In the genomic region with DNA sequence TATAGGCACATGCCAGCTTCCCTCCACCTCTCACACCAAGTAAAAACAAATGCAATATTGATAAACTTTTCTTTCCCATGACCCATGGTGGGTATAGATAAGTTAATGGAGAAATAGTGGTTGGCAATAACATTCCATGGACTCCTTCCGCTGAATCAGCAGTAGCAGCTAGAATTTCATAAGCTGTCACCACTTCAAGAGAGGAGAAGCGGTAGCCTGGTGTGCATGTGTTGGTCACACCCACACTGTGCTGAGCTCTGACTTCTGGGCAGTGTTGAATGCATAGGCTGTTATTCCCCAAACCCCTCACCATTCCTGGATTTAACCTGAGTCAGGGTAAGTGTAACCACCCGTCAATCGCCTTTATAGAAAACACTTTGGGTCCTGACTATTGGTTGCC, we compare ENCODE assay signal across 26 cellular contexts. TPM values are rescaled to one million over a fixed set of nuclear protein-coding genes. Genes with fewer than 3 reads are reported as not detected.
DNase-seq lines count a peak whose midpoint lies in the region; ATAC-seq, FAIRE-seq and TF ChIP-seq lines count a peak whose summit lies in the region.
"Had no signal": no experiment of that assay in that cellular context is flagged by ENCODE, and none has a peak within 500 bp of the region (broad histone marks: within the 10 kb centered on the region; RNA-seq: fewer than 3 reads in every experiment).

No MANE protein-coding gene starts in this region.

- no peak overlapping the region for H3K4me3 Mint-ChIP-seq in astrocyte (ENCODE audit: unreplicated experiment)
- H3K4me3 Mint-ChIP-seq: activated T-cell treated with anti-CD3 and anti-CD28 coated beads, Interleukin-2, amount 50 U/mL, for 72 hours; CD4-positive, alpha-beta memory T cell; IgD-negative memory B cell; stimulated activated naive CD8-positive, alpha-beta T cell treated with anti-CD3 and anti-CD28 coated beads, Interleukin-15, Interleukin-2, amounts not matched to agents 100 ng/mL and 50 ng/mL, for 24 hours; T-cell had no signal

- H3K9me3 ChIP-seq in A549, result no peaks in the 10 kb centered on the region
- no peaks in the 10 kb centered on the region for H3K9me3 ChIP-seq in HUES48 (ENCODE audit: control insufficient read depth, insufficient read depth, low read length)
- H3K9me3 ChIP-seq in astrocyte (ENCODE audit: insufficient read depth, low read depth, low read length), result no peaks in the 10 kb centered on the region
- H3K9me3 ChIP-seq in mesenchymal stem cell (ENCODE audit: control insufficient read depth, low read length), result no peaks in the 10 kb centered on the region
- H3K9me3 ChIP-seq in SJCRH30 (replicated peaks), result no peaks in the 10 kb centered on the region
- H3K9me3 ChIP-seq: body of pancreas, testis had no signal

- no peak overlapping the region for H4K8ac ChIP-seq in mesenchymal stem cell (ENCODE audit: low read length)

- no peaks in the 10 kb centered on the region for H3K79me2 ChIP-seq in astrocyte (ENCODE audit: insufficient read depth, low read length)
- H3K79me2 ChIP-seq: parathyroid adenoma had no signal

- peaks cover 22% of the 10 kb centered on the region for H3K4me1 ChIP-seq in A549
- peaks cover 26% of the 10 kb centered on the region for H3K4me1 ChIP-seq in HUES48 (ENCODE audit: control insufficient read depth, insufficient read depth, low read length)
- peaks cover 24% of the 10 kb centered on the region for H3K4me1 ChIP-seq in astrocyte (ENCODE audit: insufficient read depth, low read length)
- H3K4me1 ChIP-seq in mesenchymal stem cell (ENCODE audit: control insufficient read depth, insufficient read depth, low read depth, low read length), result no peaks in the 10 kb centered on the region
- no peaks in the 10 kb centered on the region; the same call in 1 of the 2 replicates for H3K4me1 ChIP-seq in SJCRH30
- H3K4me1 ChIP-seq: body of pancreas had no signal

- no peak for FAIRE-seq in A549 (lab: Jason Lieb, UNC)
- no peak for FAIRE-seq in astrocyte (lab: Jason Lieb, UNC)
- FAIRE-seq: A204.1, H54 had no signal

- no peaks in the 10 kb centered on the region for H3K79me1 ChIP-seq in mesenchymal stem cell (replicated peaks; ENCODE audit: low read length, poor library complexity, severe bottlenecking)

- peaks cover 3% of the 10 kb centered on the region for H3K9me3 Mint-ChIP-seq in astrocyte (ENCODE audit: unreplicated experiment)
- H3K9me3 Mint-ChIP-seq: activated T-cell treated with anti-CD3 and anti-CD28 coated beads, Interleukin-2, amount 50 U/mL, for 72 hours; CD4-positive, alpha-beta memory T cell; stimulated activated naive CD8-positive, alpha-beta T cell treated with anti-CD3 and anti-CD28 coated beads, Interleukin-15, Interleukin-2, amounts not matched to agents 100 ng/mL and 50 ng/mL, for 24 hours; T-cell had no signal

- peak overlapping the region; percentile 76 for H2AK5ac ChIP-seq in mesenchymal stem cell (ENCODE audit: low read length, severe bottlenecking)

- H3K27me3 ChIP-seq in HUES48 (ENCODE audit: control insufficient read depth, insufficient read depth, low read length) (no peaks in the 10 kb centered on the region), astrocyte (ENCODE audit: insufficient read depth, low read length) (no peaks in the 10 kb centered on the region), mesenchymal stem cell (ENCODE audit: control insufficient read depth in 1 of 2, insufficient read depth in 1 of 2, low read length in 2 of 2) (no peaks in the 10 kb centered on the region), SJCRH30 (no peaks in the 10 kb centered on the region)
- H3K27me3 ChIP-seq: body of pancreas, dorsolateral prefrontal cortex, testis had no signal

- DNase-seq in A549 (ENCODE audit: low read depth in 1 of 2, low spot score in 1 of 2) (no peak), astrocyte (ENCODE audit: low read depth) (no peak), mesenchymal stem cell (peak; percentile 27), NCI-H1092 (lab: John Stamatoyannopoulos, UW) (no peak), SJCRH30 (no peak), UCSD-AML1 (lab: John Stamatoyannopoulos, UW; ENCODE audit: unreplicated experiment) (no peak)
- DNase-seq: activated CD4-positive, alpha-beta T cell treated with anti-CD3 and anti-CD28 coated beads, Interleukin-2, amount 50 U/mL, for 4 hours; activated T-cell treated with anti-CD3 and anti-CD28 coated beads, Interleukin-2, amount 50 U/mL, for 72 hours; body of pancreas; CD4-positive, alpha-beta memory T cell; dorsolateral prefrontal cortex; hippocampal formation; NCI-H748 treated with DMSO at 0.1 percent for 48 hours; SIG-M5; stimulated activated CD4-positive, alpha-beta T cell treated with anti-CD3 and anti-CD28 coated beads, Interleukin-1b, Interleukin-23, amount 100 ng/mL, for 48 hours; T-cell; testis had no signal

- no peak overlapping the region for H2BK15ac ChIP-seq in mesenchymal stem cell (ENCODE audit: low read depth, poor library complexity, severe bottlenecking)

- H3K23ac ChIP-seq in mesenchymal stem cell (ENCODE audit: low read length in 2 of 2), result no peak overlapping the region

- peak overlapping the region; percentile 3 to 34 for H3K18ac ChIP-seq in mesenchymal stem cell (ENCODE audit: low read depth in 1 of 2, low read length in 2 of 2)

- no peak for TF ChIP-seq RAD21 in A549 (conservative IDR thresholded peaks at IDR 0.05 in 1 of 2, IDR thresholded peaks at IDR 0.05 in 1 of 2)

- peak overlapping the region; percentile 29 for H3K27ac Mint-ChIP-seq in astrocyte (ENCODE audit: unreplicated experiment)
- H3K27ac Mint-ChIP-seq: activated T-cell treated with anti-CD3 and anti-CD28 coated beads, Interleukin-2, amount 50 U/mL, for 72 hours; CD4-positive, alpha-beta memory T cell; IgD-negative memory B cell; stimulated activated naive CD8-positive, alpha-beta T cell treated with anti-CD3 and anti-CD28 coated beads, Interleukin-15, Interleukin-2, amounts not matched to agents 100 ng/mL and 50 ng/mL, for 24 hours; T-cell had no signal

- no peaks in the 10 kb centered on the region for H4K20me1 ChIP-seq in astrocyte (ENCODE audit: insufficient read depth, low read length)

- H3K4ac ChIP-seq in mesenchymal stem cell (ENCODE audit: low read depth in 1 of 2, low read length in 2 of 2), result peak overlapping the region in 1 of 2 experiments; percentile 70

- H3K4me2 ChIP-seq in A549 (no peak overlapping the region), astrocyte (ENCODE audit: low read length) (no peak overlapping the region), mesenchymal stem cell (ENCODE audit: low read length, poor library complexity, severe bottlenecking) (no peak overlapping the region)

- TF ChIP-seq CTCF in A549 (IDR thresholded peaks at IDR 0.05) (no peak), astrocyte (IDR thresholded peaks at IDR 0.05; ENCODE audit: insufficient read depth, low read depth, low read length) (no peak)

- no peak overlapping the region for H3K9ac ChIP-seq in HUES48 (ENCODE audit: low read depth, low read length)
- no peak overlapping the region for H3K9ac ChIP-seq in astrocyte (ENCODE audit: low read length)
- H3K9ac ChIP-seq in mesenchymal stem cell (ENCODE audit: low read length), result no peak overlapping the region
- H3K9ac ChIP-seq: parathyroid adenoma had no signal

- H3K27ac ChIP-seq in A549 (peak overlapping the region in 1 of 2 experiments; percentile 61; a peak in 3 of 6 replicates), HUES48 (ENCODE audit: low read depth, low read length) (peak overlapping the region; percentile 86), astrocyte (ENCODE audit: low read depth, low read length) (peak overlapping the region; percentile 63), mesenchymal stem cell (ENCODE audit: low read length, poor library complexity, severe bottlenecking) (no peak overlapping the region), SJCRH30 (no peak overlapping the region)
- H3K27ac ChIP-seq: body of pancreas, dorsolateral prefrontal cortex, parathyroid adenoma, testis had no signal

- no peaks in the 10 kb centered on the region for H3K27me3 Mint-ChIP-seq in astrocyte (ENCODE audit: low read depth, unreplicated experiment)
- H3K27me3 Mint-ChIP-seq: IgD-negative memory B cell; stimulated activated naive CD8-positive, alpha-beta T cell treated with anti-CD3 and anti-CD28 coated beads, Interleukin-15, Interleukin-2, amounts not matched to agents 100 ng/mL and 50 ng/mL, for 24 hours had no signal

- H3K4me3 ChIP-seq in A549, result no peak overlapping the region
- no peak overlapping the region for H3K4me3 ChIP-seq in HUES48 (ENCODE audit: low read depth, low read length)
- H3K4me3 ChIP-seq in astrocyte (ENCODE audit: insufficient read depth, low read depth, low read length), result no peak overlapping the region
- no peak overlapping the region for H3K4me3 ChIP-seq in mesenchymal stem cell (ENCODE audit: insufficient read depth in 1 of 2, low read depth in 1 of 2, low read length in 2 of 2)
- H3K4me3 ChIP-seq in SJCRH30, result no peak overlapping the region
- H3K4me3 ChIP-seq: body of pancreas, dorsolateral prefrontal cortex, testis had no signal

- no peak overlapping the region for H2BK120ac ChIP-seq in mesenchymal stem cell (ENCODE audit: low read depth, low read length)

- H2BK5ac ChIP-seq in mesenchymal stem cell (ENCODE audit: low read depth, low read length, poor library complexity, severe bottlenecking), result no peak overlapping the region

- ATAC-seq in A549, result no peak
- ATAC-seq in GM19351 (IDR thresholded peaks at IDR 0.05; ENCODE audit: unreplicated experiment), result no peak
- ATAC-seq: activated CD4-positive, CD25-positive, alpha-beta regulatory T cell treated with anti-CD3 and anti-CD28 coated beads, Interleukin-2, amount 50 U/mL, for 24 hours; activated T-cell treated with anti-CD3 and anti-CD28 coated beads, Interleukin-2, amount 50 U/mL, for 72 hours; body of pancreas; Panc1; T-cell had no signal

- no peaks in the 10 kb centered on the region for H3K36me3 ChIP-seq in HUES48 (ENCODE audit: control insufficient read depth, insufficient read depth, low read length)
- no peaks in the 10 kb centered on the region for H3K36me3 ChIP-seq in astrocyte (ENCODE audit: insufficient read depth, low read length)
- H3K36me3 ChIP-seq in mesenchymal stem cell (ENCODE audit: control insufficient read depth in 1 of 2, insufficient read depth in 2 of 2, low read depth in 1 of 2, low read length in 2 of 2), result no peaks in the 10 kb centered on the region
- H3K36me3 ChIP-seq in SJCRH30, result no peaks in the 10 kb centered on the region

- H4K91ac ChIP-seq in mesenchymal stem cell (ENCODE audit: low read length), result peak overlapping the region; percentile 49

- POLR2A ChIA-PET in A549 (lab: Yijun Ruan, JAX), result no interaction called here

- TF ChIP-seq EP300 in A549 (IDR thresholded peaks at IDR 0.05), result no peak

- peak overlapping the region in 1 of 2 experiments; percentile 88 for H3K14ac ChIP-seq in mesenchymal stem cell (ENCODE audit: low read length in 2 of 2)

- 68% methylated on average over 4 of the region's 4 CpGs for WGBS in A549 (ENCODE audit: missing lambda C conversion rate)
- WGBS in mesenchymal stem cell, result 47% methylated on average over 2 of the region's 4 CpGs

- peak overlapping the region in 1 of 2 experiments; percentile 86 for H2BK12ac ChIP-seq in mesenchymal stem cell (ENCODE audit: low read length in 2 of 2)

- no peak for TF ChIP-seq POLR2A in A549 (IDR thresholded peaks at IDR 0.05; ENCODE audit: low read length)

- H3K4me1 Mint-ChIP-seq in astrocyte (ENCODE audit: low read depth, unreplicated experiment), result peaks cover 32% of the 10 kb centered on the region
- H3K4me1 Mint-ChIP-seq: CD4-positive, alpha-beta memory T cell; IgD-negative memory B cell; T-cell had no signal

- no peaks in the 10 kb centered on the region for H3K36me3 Mint-ChIP-seq in astrocyte (ENCODE audit: low read depth, unreplicated experiment)
- H3K36me3 Mint-ChIP-seq: CD4-positive, alpha-beta memory T cell; IgD-negative memory B cell; T-cell had no signal

- CTCF ChIA-PET in A549 (lab: Yijun Ruan, JAX), result interaction anchor here (1.8 kb wide), 1 partner anchor 22 kb away, joined by 4 read pairs; no protein-coding TSS in a partner anchor

- H2AFZ ChIP-seq in astrocyte (ENCODE audit: low read depth, low read length) (no peak overlapping the region), mesenchymal stem cell (ENCODE audit: low read depth, low read length) (no peak overlapping the region)
- H2AFZ ChIP-seq: parathyroid adenoma had no signal

RNA-seq across cellular contexts. Expression of a gene that starts 32.5 kb away (rescaled TPM):
- polyA plus RNA-seq in A549 (2011; rRNA removed) (5.0 and 5.6 TPM in 2 replicates), A549 (2017; fragmentation: RNase III; extraction: RNeasy Plus Mini Kit Qiagen cat#74134 plus additional on column Dnase treatment) (5.8 to 8.9 TPM (median 7.1 TPM) in 3 replicates)
- polyA plus RNA-seq in A549 (2012; cell fraction: cytosol; rRNA removed), result 2.4 and 3.5 TPM in 2 replicates
- 7.4 and 8.2 TPM in 2 replicates for polyA plus RNA-seq in A549 (2012; cell fraction: nucleus; rRNA removed)
- polyA minus RNA-seq in A549 (2011; rRNA and poly(A)+ RNA removed), result 5.5 and 8.0 TPM in 2 replicates
- total RNA-seq in astrocyte, result 2.1 and 4.4 TPM in 2 replicates
- 1.4 TPM for polyA plus RNA-seq in mesenchymal stem cell (2013, experiment 1 of 2)
- polyA plus RNA-seq in mesenchymal stem cell (2013, experiment 2 of 2), result 1.5 TPM
- 0.47 and 0.71 TPM in 2 replicates for total RNA-seq in SJCRH30 (2014; rRNA removed; shearing (Covaris generic))
- polyA plus RNA-seq: IgD-negative memory B cell had no signal

Comparison
In these comparisons a context has a peak if more than half of its experiments do, and no peak if none do; other contexts are left out.
1. H3K27ac ChIP-seq: peak in HUES48 (single experiment) and astrocyte (single experiment); none in mesenchymal stem cell (single experiment) and SJCRH30 (single experiment).